In the genomic region with DNA sequence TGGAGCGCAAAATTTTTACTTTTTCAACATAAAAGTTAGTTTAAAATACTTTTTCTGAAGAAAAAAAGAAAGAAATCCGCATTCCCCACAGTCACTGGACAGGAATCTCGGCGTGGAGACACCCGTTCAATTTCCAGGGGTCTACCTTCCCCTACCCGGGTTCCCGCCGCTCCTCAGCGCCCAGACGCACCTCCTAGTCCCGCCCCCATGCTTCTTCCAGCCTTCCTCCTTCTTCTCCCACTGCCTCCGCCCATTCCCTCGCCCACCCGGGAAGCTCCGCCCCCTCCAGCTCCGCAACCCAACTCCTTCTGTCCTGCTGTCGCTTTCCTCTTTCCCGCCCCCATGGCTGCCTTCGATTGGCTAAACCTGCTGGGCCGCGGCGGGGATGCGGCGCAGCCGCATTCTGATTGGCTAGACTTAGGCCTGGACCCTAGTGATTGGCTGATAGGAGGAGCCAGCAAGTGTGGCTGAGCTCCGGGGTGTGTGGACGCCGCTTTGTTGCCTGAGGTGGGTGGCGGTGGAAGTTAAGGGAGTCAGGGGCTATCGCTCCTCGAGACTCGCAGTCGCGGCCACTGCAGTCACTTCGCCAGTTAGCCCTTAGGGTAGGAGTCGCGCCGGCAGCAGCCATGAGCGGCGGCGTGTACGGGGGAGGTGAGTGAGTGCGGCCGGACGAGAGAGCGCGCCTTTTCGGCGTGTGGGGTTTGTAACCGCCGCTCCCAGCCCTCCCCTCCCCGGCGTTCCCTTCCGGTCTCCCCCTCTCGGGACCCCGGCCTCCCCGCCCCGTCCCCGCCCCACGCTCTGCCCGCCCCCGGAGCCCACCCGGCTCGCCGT, we compare ENCODE assay signal across 1 cellular context.
TF ChIP-seq lines count a peak whose summit lies in the region.

Gene ACTL6A, plus strand, starts transcription at position 460 of the 831 bp plus-strand sequence. Its CDS starts 167 bp downstream, at position 627.

TF ChIP-seq in HepG2, 621 proteins besides CTCF, POLR2A, EP300 and RAD21 (continued from another document and continues in another):
- TF ChIP-seq ATF7-NPFF (CRISPR knock-in tag; IDR thresholded peaks at IDR 0.05; ENCODE audit: low read depth): 0 out of 2 replicates have a peak, but pooled peaks have one; percentile 32
- peak; percentile 45; the same call in 1 of the 2 replicates for TF ChIP-seq SALL1 (CRISPR knock-in tag; IDR thresholded peaks at IDR 0.05)
- TF ChIP-seq CERS6 (CRISPR knock-in tag; IDR thresholded peaks at IDR 0.05): no peak
- TF ChIP-seq ZNF878 (CRISPR knock-in tag; IDR thresholded peaks at IDR 0.05): no peak
- TF ChIP-seq ZNF331 (CRISPR knock-in tag; IDR thresholded peaks at IDR 0.05): peak; percentile 41; the same call in 1 of the 2 replicates
- no peak for TF ChIP-seq IRF9 (CRISPR knock-in tag; IDR thresholded peaks at IDR 0.05; ENCODE audit: borderline replicate concordance)
- no peak for TF ChIP-seq MAZ (IDR thresholded peaks at IDR 0.05; ENCODE audit: borderline replicate concordance, low read depth, low read length)
- peak; percentile 80; the same call in 1 of the 2 replicates for TF ChIP-seq MAZ (CRISPR knock-in tag; IDR thresholded peaks at IDR 0.05; ENCODE audit: low read depth)
- TF ChIP-seq CAMTA2 (CRISPR knock-in tag; IDR thresholded peaks at IDR 0.05; ENCODE audit: borderline replicate concordance): no peak
- peak; percentile 80 for TF ChIP-seq ZNF451 (CRISPR knock-in tag; IDR thresholded peaks at IDR 0.05)
- TF ChIP-seq, protein P1, sequence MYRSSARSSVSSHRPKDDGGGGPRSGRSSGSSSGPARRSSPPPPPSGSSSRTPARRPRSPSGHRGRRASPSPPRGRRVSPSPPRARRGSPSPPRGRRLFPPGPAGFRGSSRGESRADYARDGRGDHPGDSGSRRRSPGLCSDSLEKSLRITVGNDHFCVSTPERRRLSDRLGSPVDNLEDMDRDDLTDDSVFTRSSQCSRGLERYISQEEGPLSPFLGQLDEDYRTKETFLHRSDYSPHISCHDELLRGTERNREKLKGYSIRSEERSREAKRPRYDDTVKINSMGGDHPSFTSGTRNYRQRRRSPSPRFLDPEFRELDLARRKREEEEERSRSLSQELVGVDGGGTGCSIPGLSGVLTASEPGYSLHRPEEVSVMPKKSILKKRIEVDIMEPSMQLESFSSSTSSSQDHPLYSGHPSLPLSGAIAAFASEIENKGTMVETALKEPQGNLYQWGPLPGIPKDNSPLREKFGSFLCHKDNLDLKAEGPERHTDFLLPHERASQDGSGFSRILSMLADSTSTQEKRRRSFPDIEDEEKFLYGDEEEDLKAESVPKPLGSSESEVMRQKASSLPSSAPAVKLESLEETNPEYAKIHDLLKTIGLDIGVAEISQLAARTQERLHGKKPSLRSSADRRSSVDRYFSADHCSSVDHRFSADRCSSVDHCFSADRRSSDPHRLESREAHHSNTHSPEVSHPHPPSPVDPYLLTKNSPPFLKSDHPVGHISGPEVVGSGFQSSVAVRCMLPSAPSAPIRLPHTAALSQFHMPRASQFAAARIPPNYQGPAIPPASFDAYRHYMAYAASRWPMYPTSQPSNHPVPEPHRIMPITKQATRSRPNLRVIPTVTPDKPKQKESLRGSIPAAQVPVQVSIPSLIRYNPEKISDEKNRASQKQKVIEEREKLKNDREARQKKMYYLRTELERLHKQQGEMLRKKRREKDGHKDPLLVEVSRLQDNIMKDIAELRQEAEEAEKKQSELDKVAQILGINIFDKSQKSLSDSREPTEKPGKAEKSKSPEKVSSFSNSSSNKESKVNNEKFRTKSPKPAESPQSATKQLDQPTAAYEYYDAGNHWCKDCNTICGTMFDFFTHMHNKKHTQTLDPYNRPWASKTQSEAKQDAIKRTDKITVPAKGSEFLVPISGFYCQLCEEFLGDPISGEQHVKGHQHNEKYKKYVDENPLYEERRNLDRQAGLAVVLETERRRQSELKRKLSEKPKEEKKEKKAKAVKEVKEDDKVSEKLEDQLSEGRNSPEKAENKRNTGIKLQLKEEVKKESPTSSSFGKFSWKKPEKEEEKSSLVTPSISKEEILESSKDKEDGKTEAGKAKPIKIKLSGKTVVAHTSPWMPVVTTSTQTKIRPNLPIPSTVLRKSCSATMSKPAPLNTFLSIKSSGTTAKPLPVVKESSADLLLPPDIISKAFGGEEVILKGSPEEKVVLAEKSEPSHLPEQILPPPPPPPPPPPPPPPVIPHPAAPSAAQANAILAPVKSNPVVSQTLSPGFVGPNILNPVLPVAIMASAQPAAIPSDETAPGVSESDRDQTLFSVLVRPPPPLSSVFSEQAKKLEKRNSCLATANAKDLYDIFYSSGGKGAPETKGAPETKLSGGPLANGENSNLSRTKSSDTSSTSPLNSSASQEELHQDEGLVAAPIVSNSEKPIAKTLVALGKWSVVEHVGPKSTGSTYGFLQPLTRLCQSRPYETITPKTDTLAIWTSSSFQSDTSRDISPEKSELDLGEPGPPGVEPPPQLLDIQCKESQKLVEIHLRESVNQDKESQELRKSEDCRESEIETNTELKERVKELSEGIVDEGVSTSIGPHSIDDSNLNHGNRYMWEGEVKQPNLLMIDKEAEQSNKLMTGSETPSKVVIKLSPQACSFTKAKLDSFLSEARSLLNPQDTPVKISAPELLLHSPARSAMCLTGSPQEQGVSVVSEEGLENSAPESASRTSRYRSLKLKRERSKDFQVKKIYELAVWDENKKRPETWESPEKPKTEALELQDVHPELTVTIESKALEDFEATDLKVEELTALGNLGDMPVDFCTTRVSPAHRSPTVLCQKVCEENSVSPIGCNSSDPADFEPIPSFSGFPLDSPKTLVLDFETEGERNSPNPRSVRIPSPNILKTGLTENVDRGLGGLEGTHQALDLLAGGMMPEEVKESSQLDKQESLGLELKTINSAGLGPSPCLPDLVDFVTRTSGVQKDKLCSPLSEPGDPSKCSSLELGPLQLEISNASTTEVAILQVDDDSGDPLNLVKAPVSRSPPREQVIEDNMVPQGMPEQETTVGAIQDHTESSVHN (CRISPR knock-in tag; IDR thresholded peaks at IDR 0.05): no peak
- no peak for TF ChIP-seq ZNF713 (CRISPR knock-in tag; IDR thresholded peaks at IDR 0.05)
- TF ChIP-seq ZNF672 (CRISPR knock-in tag; IDR thresholded peaks at IDR 0.05): no peak
- TF ChIP-seq ZNF879 (CRISPR knock-in tag; IDR thresholded peaks at IDR 0.05): no peak
- no peak for TF ChIP-seq TERF1 (CRISPR knock-in tag; IDR thresholded peaks at IDR 0.05)
- 0 out of 2 replicates have a peak, but pooled peaks have one; percentile 6 for TF ChIP-seq ZNF317 (CRISPR knock-in tag; IDR thresholded peaks at IDR 0.05)
- no peak for TF ChIP-seq ESRRA (CRISPR knock-in tag; IDR thresholded peaks at IDR 0.05; ENCODE audit: low read depth)
- TF ChIP-seq, protein P2, sequence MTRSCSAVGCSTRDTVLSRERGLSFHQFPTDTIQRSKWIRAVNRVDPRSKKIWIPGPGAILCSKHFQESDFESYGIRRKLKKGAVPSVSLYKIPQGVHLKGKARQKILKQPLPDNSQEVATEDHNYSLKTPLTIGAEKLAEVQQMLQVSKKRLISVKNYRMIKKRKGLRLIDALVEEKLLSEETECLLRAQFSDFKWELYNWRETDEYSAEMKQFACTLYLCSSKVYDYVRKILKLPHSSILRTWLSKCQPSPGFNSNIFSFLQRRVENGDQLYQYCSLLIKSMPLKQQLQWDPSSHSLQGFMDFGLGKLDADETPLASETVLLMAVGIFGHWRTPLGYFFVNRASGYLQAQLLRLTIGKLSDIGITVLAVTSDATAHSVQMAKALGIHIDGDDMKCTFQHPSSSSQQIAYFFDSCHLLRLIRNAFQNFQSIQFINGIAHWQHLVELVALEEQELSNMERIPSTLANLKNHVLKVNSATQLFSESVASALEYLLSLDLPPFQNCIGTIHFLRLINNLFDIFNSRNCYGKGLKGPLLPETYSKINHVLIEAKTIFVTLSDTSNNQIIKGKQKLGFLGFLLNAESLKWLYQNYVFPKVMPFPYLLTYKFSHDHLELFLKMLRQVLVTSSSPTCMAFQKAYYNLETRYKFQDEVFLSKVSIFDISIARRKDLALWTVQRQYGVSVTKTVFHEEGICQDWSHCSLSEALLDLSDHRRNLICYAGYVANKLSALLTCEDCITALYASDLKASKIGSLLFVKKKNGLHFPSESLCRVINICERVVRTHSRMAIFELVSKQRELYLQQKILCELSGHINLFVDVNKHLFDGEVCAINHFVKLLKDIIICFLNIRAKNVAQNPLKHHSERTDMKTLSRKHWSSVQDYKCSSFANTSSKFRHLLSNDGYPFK (CRISPR knock-in tag; IDR thresholded peaks at IDR 0.05; ENCODE audit: borderline replicate concordance): no peak
- TF ChIP-seq ZNF33B (CRISPR knock-in tag; IDR thresholded peaks at IDR 0.05): peak; percentile 26; the same call in 1 of the 2 replicates
- TF ChIP-seq, protein P3, sequence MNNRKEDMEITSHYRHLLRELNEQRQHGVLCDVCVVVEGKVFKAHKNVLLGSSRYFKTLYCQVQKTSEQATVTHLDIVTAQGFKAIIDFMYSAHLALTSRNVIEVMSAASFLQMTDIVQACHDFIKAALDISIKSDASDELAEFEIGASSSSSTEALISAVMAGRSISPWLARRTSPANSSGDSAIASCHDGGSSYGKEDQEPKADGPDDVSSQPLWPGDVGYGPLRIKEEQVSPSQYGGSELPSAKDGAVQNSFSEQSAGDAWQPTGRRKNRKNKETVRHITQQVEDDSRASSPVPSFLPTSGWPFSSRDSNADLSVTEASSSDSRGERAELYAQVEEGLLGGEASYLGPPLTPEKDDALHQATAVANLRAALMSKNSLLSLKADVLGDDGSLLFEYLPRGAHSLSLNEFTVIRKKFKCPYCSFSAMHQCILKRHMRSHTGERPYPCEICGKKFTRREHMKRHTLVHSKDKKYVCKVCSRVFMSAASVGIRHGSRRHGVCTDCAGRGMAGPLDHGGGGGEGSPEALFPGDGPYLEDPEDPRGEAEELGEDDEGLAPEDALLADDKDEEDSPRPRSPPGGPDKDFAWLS (CRISPR knock-in tag; IDR thresholded peaks at IDR 0.05; ENCODE audit: borderline replicate concordance): no peak
- no peak for TF ChIP-seq RBM22 (optimal IDR thresholded peaks at IDR 0.05; ENCODE audit: low read length)
- 0 out of 2 replicates have a peak, but pooled peaks have one; percentile 48 for TF ChIP-seq ZNF138 (CRISPR knock-in tag; IDR thresholded peaks at IDR 0.05; ENCODE audit: low read depth)
- TF ChIP-seq NFE2L2 (IDR thresholded peaks at IDR 0.05; ENCODE audit: low read length): no peak
- no peak for TF ChIP-seq ZNF160 (CRISPR knock-in tag; IDR thresholded peaks at IDR 0.05)
- no peak for TF ChIP-seq TP53 (CRISPR knock-in tag; conservative IDR thresholded peaks at IDR 0.05)
- TF ChIP-seq TCF7L2 (IDR thresholded peaks at IDR 0.05; ENCODE audit: low read depth, low read length): no peak
- 0 out of 2 replicates have a peak, but pooled peaks have one; percentile 35 for TF ChIP-seq CCDC6 (CRISPR knock-in tag; IDR thresholded peaks at IDR 0.05)
- TF ChIP-seq DDIT3 (CRISPR knock-in tag; IDR thresholded peaks at IDR 0.05): no peak
- no peak for TF ChIP-seq ZMYM2 (CRISPR knock-in tag; IDR thresholded peaks at IDR 0.05)
- TF ChIP-seq STAT5B (CRISPR knock-in tag; IDR thresholded peaks at IDR 0.05): no peak
- TF ChIP-seq, protein P4, sequence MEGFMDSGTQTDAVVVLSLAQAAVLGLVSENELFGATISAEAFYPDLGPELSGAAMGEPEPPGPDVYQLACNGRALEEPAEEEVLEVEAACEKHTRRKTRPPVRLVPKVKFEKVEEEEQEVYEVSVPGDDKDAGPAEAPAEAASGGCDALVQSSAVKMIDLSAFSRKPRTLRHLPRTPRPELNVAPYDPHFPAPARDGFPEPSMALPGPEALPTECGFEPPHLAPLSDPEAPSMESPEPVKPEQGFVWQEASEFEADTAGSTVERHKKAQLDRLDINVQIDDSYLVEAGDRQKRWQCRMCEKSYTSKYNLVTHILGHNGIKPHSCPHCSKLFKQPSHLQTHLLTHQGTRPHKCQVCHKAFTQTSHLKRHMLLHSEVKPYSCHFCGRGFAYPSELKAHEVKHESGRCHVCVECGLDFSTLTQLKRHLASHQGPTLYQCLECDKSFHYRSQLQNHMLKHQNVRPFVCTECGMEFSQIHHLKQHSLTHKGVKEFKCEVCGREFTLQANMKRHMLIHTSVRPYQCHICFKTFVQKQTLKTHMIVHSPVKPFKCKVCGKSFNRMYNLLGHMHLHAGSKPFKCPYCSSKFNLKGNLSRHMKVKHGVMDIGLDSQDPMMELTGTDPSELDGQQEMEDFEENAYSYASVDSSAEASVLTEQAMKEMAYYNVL (CRISPR knock-in tag; IDR thresholded peaks at IDR 0.05; ENCODE audit: borderline replicate concordance): no peak; the same call in 1 of the 2 replicates
- TF ChIP-seq GMEB2 (CRISPR knock-in tag; IDR thresholded peaks at IDR 0.05; ENCODE audit: low read depth): no peak
- no peak for TF ChIP-seq ZNF282 (IDR thresholded peaks at IDR 0.05; ENCODE audit: partially characterized antibody)
- no peak for TF ChIP-seq NR3C1 (CRISPR knock-in tag; IDR thresholded peaks at IDR 0.05)
- TF ChIP-seq MYNN (CRISPR knock-in tag; IDR thresholded peaks at IDR 0.05; ENCODE audit: low read depth): no peak
